ENCODE assay signal across 1 cellular context in the genomic region with DNA sequence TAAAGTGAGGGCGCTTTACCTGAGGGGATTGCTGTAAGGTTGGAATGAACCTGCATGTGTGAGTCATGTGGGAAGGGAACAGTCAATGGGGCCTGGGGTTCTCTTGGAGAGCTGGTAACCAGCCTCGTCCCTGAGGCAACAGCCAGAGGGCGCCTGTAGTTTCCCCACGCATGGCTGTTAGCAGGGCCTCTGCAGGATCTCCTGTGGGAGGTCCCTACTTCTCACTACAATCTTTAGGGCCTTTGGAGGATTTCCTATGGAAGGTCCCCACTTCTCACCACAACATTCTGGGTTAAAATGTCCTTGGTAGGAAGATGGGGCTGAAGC.
TF ChIP-seq lines count a peak whose summit lies in the region.
"Not testable (repeated sequence)": the region's sequence is repeated elsewhere in the genome, so short reads cannot be mapped to it uniquely, and the experiment has no call there.

No MANE protein-coding gene starts in this region.

TF ChIP-seq in HepG2, 621 proteins besides CTCF, POLR2A, EP300 and RAD21:
- TF ChIP-seq CREB1 (IDR thresholded peaks at IDR 0.05), result peak; percentile 19; the same call in 1 of the 2 replicates
- TF ChIP-seq CREB1 (CRISPR knock-in tag; IDR thresholded peaks at IDR 0.05), result not testable (repeated sequence)
